ENCODE assay signal across 8 cellular contexts in genomic region chr19:16371540-16371986, GRCh38. TPM values are rescaled to one million over a fixed set of nuclear protein-coding genes. Genes with fewer than 3 reads are reported as not detected.
DNase-seq lines count a peak whose midpoint lies in the region; TF ChIP-seq lines count a peak whose summit lies in the region.

No MANE protein-coding gene starts in this region.

- TF ChIP-seq CTCF in GM10248 (IDR thresholded peaks at IDR 0.05; ENCODE audit: control extremely low read depth, extremely low read depth, low read depth, missing control alignments) (no peak), H9 (conservative IDR thresholded peaks at IDR 0.05) (no peak), OCI-LY7 (conservative IDR thresholded peaks at IDR 0.05; ENCODE audit: low read length) (no peak), neutrophil (IDR thresholded peaks at IDR 0.05) (no peak), dorsolateral prefrontal cortex (IDR thresholded peaks at IDR 0.05 in 54 of 56, conservative IDR thresholded peaks at IDR 0.05 in 2 of 56; ENCODE audit: low read depth in 1 of 56, partially characterized antibody in 56 of 56) (no peak), RWPE1 (conservative IDR thresholded peaks at IDR 0.05; ENCODE audit: low read depth) (no peak), ascending aorta (IDR thresholded peaks at IDR 0.05) (no peak)

- H3K27ac Mint-ChIP-seq in H9: peak overlapping the region; percentile 18 to 49 (median 36); a peak in 4 of 7 replicates

- peaks cover 23 to 38% (median 36%) of the 10 kb centered on the region in 3 experiments; a peak in 6 of 7 replicates for H3K36me3 Mint-ChIP-seq in H9 (ENCODE audit: insufficient read depth in 1 of 3, low read depth in 3 of 3)

- no peaks in the 10 kb centered on the region for H3K79me1 ChIP-seq in H9 (ENCODE audit: insufficient read depth, low read depth, low read length, poor library complexity, severe bottlenecking)

- CTCF ChIA-PET in GM10248 (lab: Yijun Ruan, JAX) (interaction anchor here (1.1 to 3.5 kb wide), 4 partner anchors 8 to 331 kb away, joined by 3 to 15 read pairs (median 4); no protein-coding TSS in a partner anchor), OCI-LY7 (lab: Charles Lee; ENCODE audit: unreplicated experiment) (interaction anchor here (0.9 to 1.4 kb wide), 2 partner anchors 12 to 69 kb away, joined by 3 to 8 read pairs; no protein-coding TSS in a partner anchor), RWPE1 (lab: Yijun Ruan, JAX) (interaction anchor here (0.6 kb wide), 1 partner anchor 98 kb away, joined by 3 read pairs; no protein-coding TSS in a partner anchor)

- H4K5ac ChIP-seq in H9 (ENCODE audit: insufficient read length, low read depth, low read length): no peak overlapping the region

- H3K4me2 ChIP-seq in H9 (ENCODE audit: insufficient read depth, insufficient read length, low read length) (no peak overlapping the region), OCI-LY7 (ENCODE audit: low read length) (peak overlapping the region; percentile 69)

- H2AFZ ChIP-seq in H9 (ENCODE audit: low read length): no peak overlapping the region
- no peak overlapping the region for H2AFZ ChIP-seq in OCI-LY7 (ENCODE audit: low read length)

- H3K27me3 Mint-ChIP-seq in H9 (ENCODE audit: low read depth): no peaks in the 10 kb centered on the region

- H3K79me2 ChIP-seq in H9 (ENCODE audit: insufficient read depth, low read length) (no peaks in the 10 kb centered on the region), OCI-LY7 (ENCODE audit: insufficient read depth, low read depth, low read length) (no peaks in the 10 kb centered on the region)

- H3K4ac ChIP-seq in H9 (ENCODE audit: low read depth, low read length): no peak overlapping the region

- no peak overlapping the region for H3K23ac ChIP-seq in H9 (ENCODE audit: insufficient read length, low read depth, low read length)

- WGBS in H9 (ENCODE audit: extremely low coverage, insufficient read length, low lambda C conversion rate): no CpG with 5 or more reads among the region's 18 CpGs

- peaks cover 35% of the 10 kb centered on the region for H3K36me3 ChIP-seq in OCI-LY7 (ENCODE audit: insufficient read depth, low read length)
- H3K36me3 ChIP-seq in neutrophil: peaks cover 21% of the 10 kb centered on the region
- peaks cover 17 to 32% of the 10 kb centered on the region in 2 donors for H3K36me3 ChIP-seq in ascending aorta

- no peak overlapping the region for H2BK20ac ChIP-seq in H9 (ENCODE audit: low read depth, low read length, poor library complexity, severe bottlenecking)

- POLR2A ChIA-PET in GM10248 (lab: Yijun Ruan, JAX) (no interaction called here), OCI-LY7 (lab: Charles Lee) (interaction anchor here (1.0 to 1.4 kb wide), 3 partner anchors 32 to 117 kb away, joined by 3 to 4 read pairs (median 4); no protein-coding TSS in a partner anchor), RWPE1 (lab: Yijun Ruan, JAX; ENCODE audit: low non-redundant PET) (no interaction called here)

- no peaks in the 10 kb centered on the region; a peak in 1 of 5 replicates for H3K9me3 Mint-ChIP-seq in H9

- H4K91ac ChIP-seq in H9 (ENCODE audit: insufficient read length, low read depth, low read length): no peak overlapping the region

- no peaks in the 10 kb centered on the region for H3K23me2 ChIP-seq in H9 (ENCODE audit: insufficient read length, low read depth, low read length, poor library complexity, severe bottlenecking)

- H3K4me3 ChIP-seq in OCI-LY7 (ENCODE audit: low read depth, low read length, poor library complexity, severe bottlenecking) (peak overlapping the region; percentile 51), neutrophil (ENCODE audit: low read depth in 1 of 2, low read length in 1 of 2) (peak overlapping the region; percentile 44 to 51), dorsolateral prefrontal cortex (no peak overlapping the region), ascending aorta (no peak overlapping the region)

- no peak overlapping the region for H3T11ph ChIP-seq in H9 (ENCODE audit: low read length)

- H3K18ac ChIP-seq in H9 (ENCODE audit: insufficient read length, low read depth, low read length): no peak overlapping the region

- peak; percentile 72 for DNase-seq in GM10248 (ENCODE audit: extremely low spot score)
- no peak for DNase-seq in H9
- DNase-seq in OCI-LY7 (ENCODE audit: low spot score): peak; percentile 92
- peak; percentile 92 for DNase-seq in activated gamma-delta T cell treated with Interleukin-2 at 50 U/mL for 16 hours
- no peak for DNase-seq in dorsolateral prefrontal cortex
- no peak for DNase-seq in RWPE1 (ENCODE audit: low spot score)
- no peak for DNase-seq in ascending aorta (ENCODE audit: low spot score in 2 of 2)

- peaks cover 10 to 20% of the 10 kb centered on the region in 2 experiments for H3K4me1 Mint-ChIP-seq in H9

- H4K20me1 ChIP-seq in H9 (ENCODE audit: control insufficient read depth, insufficient read depth, insufficient read length): no peaks in the 10 kb centered on the region
- H4K20me1 ChIP-seq in OCI-LY7 (ENCODE audit: insufficient read depth, low read length): peaks cover 3% of the 10 kb centered on the region; the same call in 1 of the 2 replicates

- no TSS peak for BruUV-seq in OCI-LY7 (replicated peaks; lab: Mats Ljungman, UMichigan)

- H3K4me1 ChIP-seq in H9 (ENCODE audit: insufficient read depth, low read length) (no peaks in the 10 kb centered on the region), OCI-LY7 (ENCODE audit: insufficient read depth, low read length, poor library complexity, severe bottlenecking) (peaks cover 70% of the 10 kb centered on the region), neutrophil (ENCODE audit: control insufficient read depth in 1 of 2, insufficient read depth in 1 of 2, low read depth in 1 of 2, low read length in 1 of 2) (peaks cover 64 to 66% of the 10 kb centered on the region in 2 experiments), ascending aorta (no peaks in the 10 kb centered on the region)

- H3K27ac ChIP-seq in H9 (ENCODE audit: insufficient read length, low read depth, low read length) (no peak overlapping the region), OCI-LY7 (ENCODE audit: low read depth, low read length, poor library complexity, severe bottlenecking) (peak overlapping the region; percentile 86), neutrophil (peak overlapping the region; percentile 91), dorsolateral prefrontal cortex (peak overlapping the region in 5 of 59 donors; percentile 5 to 34 (median 21)), RWPE1 (no peak overlapping the region), ascending aorta (no peak overlapping the region)

- no peak overlapping the region for H2BK15ac ChIP-seq in H9 (ENCODE audit: low read depth, low read length)

- H2BK5ac ChIP-seq in H9 (ENCODE audit: insufficient read length, low read length): no peak overlapping the region

- H3K9me2 ChIP-seq in OCI-LY7 (ENCODE audit: insufficient read depth, low read length): no peaks in the 10 kb centered on the region

- no peak overlapping the region for H2AK5ac ChIP-seq in H9 (ENCODE audit: insufficient read length, low read length)

- no peak overlapping the region for H2BK120ac ChIP-seq in H9 (ENCODE audit: low read depth, low read length, poor library complexity, severe bottlenecking)

- H3K9me3 ChIP-seq in H9 (ENCODE audit: control insufficient read depth, low read depth, low read length) (no peaks in the 10 kb centered on the region), OCI-LY7 (ENCODE audit: low read length) (no peaks in the 10 kb centered on the region), neutrophil (no peaks in the 10 kb centered on the region), ascending aorta (no peaks in the 10 kb centered on the region)

- no peak overlapping the region for H3K4me3 Mint-ChIP-seq in H9

- intact Hi-C loops in OCI-LY7 (cut with micrococcal nuclease; ENCODE audit: unreplicated experiment): loop anchor here (1.0 to 2.0 kb wide), 5 partner anchors 11 to 119 kb away; no protein-coding TSS in a partner anchor
- intact Hi-C loops in dorsolateral prefrontal cortex (cut with DNase I): no loop called here
- intact Hi-C loops in ascending aorta (cut with DNase I): no loop called here

- no peak overlapping the region for H4K8ac ChIP-seq in H9 (replicated peaks; ENCODE audit: insufficient read length, low read depth, low read length)

- H3K56ac ChIP-seq in H9 (ENCODE audit: insufficient read length, low read depth, low read length): no peak overlapping the region

- H3K14ac ChIP-seq in H9 (ENCODE audit: insufficient read depth, low read length): no peak overlapping the region

- H2BK12ac ChIP-seq in H9 (ENCODE audit: insufficient read length, low read depth, low read length): no peak overlapping the region

- no peaks in the 10 kb centered on the region for H3K27me3 ChIP-seq in H9 (ENCODE audit: insufficient read depth, low read length)
- H3K27me3 ChIP-seq in neutrophil: no peaks in the 10 kb centered on the region
- no peaks in the 10 kb centered on the region for H3K27me3 ChIP-seq in dorsolateral prefrontal cortex
- no peaks in the 10 kb centered on the region for H3K27me3 ChIP-seq in ascending aorta

- no peak overlapping the region for H3K9ac ChIP-seq in H9 (ENCODE audit: extremely low read depth, insufficient read length, low read length)

RNA-seq across cellular contexts. Expression of gene KLF2, which starts 46.9 kb away (rescaled TPM):
- total RNA-seq in H9 (2021) (0.24 and 0.33 TPM in 2 replicates), OCI-LY7 (2022) (6.2 and 8.2 TPM in 2 replicates), dorsolateral prefrontal cortex (10 to 100 TPM in 102 of 120 experiments, 1 to 10 TPM in 18; 5.2 to 50.8 (median 15.6) TPM), ascending aorta (281 TPM)
- total RNA-seq in OCI-LY7 (2014; rRNA removed; shearing (Covaris generic)): 4.5 and 8.6 TPM in 2 replicates

Comparison
In these comparisons a context has a peak if more than half of its experiments do, and no peak if none do; other contexts are left out.
1. DNase-seq: peak in GM10248 (single experiment), OCI-LY7 (single experiment) and activated gamma-delta T cell treated with Interleukin-2 at 50 U/mL for 16 hours (single experiment); none in H9 (single experiment), dorsolateral prefrontal cortex (0 of 10), RWPE1 (single experiment) and ascending aorta (0 of 2).
2. H3K27ac ChIP-seq: peak in OCI-LY7 (single experiment) and neutrophil (single experiment); none in H9 (single experiment), RWPE1 (single experiment) and ascending aorta (0 of 2).
3. H3K4me3 ChIP-seq: peak in OCI-LY7 (single experiment) and neutrophil (2 of 2); none in dorsolateral prefrontal cortex (0 of 59) and ascending aorta (0 of 2).